ENCODE assay signal across 22 cellular contexts in genomic region chr22:46902998-46903916, GRCh38.
DNase-seq lines count a peak whose midpoint lies in the region; ATAC-seq and TF ChIP-seq lines count a peak whose summit lies in the region.
"Had no signal": no experiment of that assay in that cellular context is flagged by ENCODE, and none has a peak within 500 bp of the region (broad histone marks: within the 10 kb centered on the region; RNA-seq: fewer than 3 reads in every experiment).

No MANE protein-coding gene starts in this region.

- H3K4me1 ChIP-seq in right atrium auricular region (peaks cover 0 to 15% of the 10 kb centered on the region in 2 donors), endodermal cell (ENCODE audit: control insufficient read depth, insufficient read depth, low read length) (peaks cover 9% of the 10 kb centered on the region), mesendoderm (ENCODE audit: control insufficient read depth, low read depth, low read length) (peaks cover 8% of the 10 kb centered on the region), upper lobe of right lung (no peaks in the 10 kb centered on the region)
- H3K4me1 ChIP-seq in naive thymus-derived CD4-positive, alpha-beta T cell (ENCODE audit: control insufficient read depth in 2 of 2, insufficient read depth in 2 of 2, low read length in 2 of 2), result no peaks in the 10 kb centered on the region
- H3K4me1 ChIP-seq: breast epithelium, HAP-1, heart right ventricle, pancreas, right lobe of liver had no signal

- no peak overlapping the region for H2BK120ac ChIP-seq in mesendoderm (ENCODE audit: low read depth, low read length)

- H3K27me3 ChIP-seq in right atrium auricular region (no peaks in the 10 kb centered on the region), endodermal cell (ENCODE audit: control insufficient read depth, insufficient read depth, low read length, poor library complexity, severe bottlenecking) (no peaks in the 10 kb centered on the region), mesendoderm (ENCODE audit: insufficient read depth, low read length, poor library complexity) (no peaks in the 10 kb centered on the region), upper lobe of right lung (no peaks in the 10 kb centered on the region)
- H3K27me3 ChIP-seq in naive thymus-derived CD4-positive, alpha-beta T cell (ENCODE audit: control insufficient read depth in 2 of 2, insufficient read depth in 2 of 2, low read length in 2 of 2), result no peaks in the 10 kb centered on the region
- H3K27me3 ChIP-seq: breast epithelium, heart right ventricle, pancreas, right lobe of liver had no signal

- H3K27ac Mint-ChIP-seq in endodermal cell, result peak overlapping the region; percentile 64
- no peak overlapping the region for H3K27ac Mint-ChIP-seq in naive thymus-derived CD4-positive, alpha-beta T cell

- no peaks in the 10 kb centered on the region for H3K79me2 ChIP-seq in mesendoderm (ENCODE audit: control insufficient read depth, insufficient read depth, low read length)

- no peaks in the 10 kb centered on the region for H3K27me3 Mint-ChIP-seq in endodermal cell (ENCODE audit: insufficient read depth)
- no peaks in the 10 kb centered on the region for H3K27me3 Mint-ChIP-seq in naive thymus-derived CD4-positive, alpha-beta T cell

- no peak overlapping the region for H3K4me3 Mint-ChIP-seq in endodermal cell
- no peak overlapping the region for H3K4me3 Mint-ChIP-seq in naive thymus-derived CD4-positive, alpha-beta T cell

- peaks cover 3% of the 10 kb centered on the region for H3K79me1 ChIP-seq in mesendoderm (ENCODE audit: low read length)

- H3K18ac ChIP-seq in mesendoderm (ENCODE audit: low read length), result peak overlapping the region; percentile 0

- H2BK5ac ChIP-seq in mesendoderm (ENCODE audit: low read length), result no peak overlapping the region

- H3K9ac ChIP-seq in endodermal cell (ENCODE audit: extremely low read depth, low read length, poor library complexity, severe bottlenecking), result no peak overlapping the region
- H3K9ac ChIP-seq in mesendoderm (ENCODE audit: low read length), result no peak overlapping the region

- H3K56ac ChIP-seq in mesendoderm (ENCODE audit: low read length), result no peak overlapping the region

- TF ChIP-seq CTCF in right atrium auricular region (IDR thresholded peaks at IDR 0.05) (no peak), endodermal cell (conservative IDR thresholded peaks at IDR 0.05) (peak; percentile 63), upper lobe of right lung (IDR thresholded peaks at IDR 0.05) (no peak)

- H3K36me3 ChIP-seq in right atrium auricular region (no peaks in the 10 kb centered on the region), endodermal cell (ENCODE audit: control insufficient read depth, insufficient read depth, low read length) (peaks cover 4% of the 10 kb centered on the region), mesendoderm (ENCODE audit: control insufficient read depth, insufficient read depth, low read length) (no peaks in the 10 kb centered on the region), upper lobe of right lung (peaks cover 2% of the 10 kb centered on the region)
- peaks cover 0 to 37% (median 0%) of the 10 kb centered on the region in 3 experiments for H3K36me3 ChIP-seq in naive thymus-derived CD4-positive, alpha-beta T cell (ENCODE audit: control insufficient read depth in 2 of 3, insufficient read depth in 3 of 3, low read length in 3 of 3)
- H3K36me3 ChIP-seq: breast epithelium, HAP-1, pancreas, right lobe of liver had no signal

- DNase-seq in right atrium auricular region (ENCODE audit: low spot score), result peak; percentile 52
- DNase-seq in Right ventricle myocardium superior, result no peak
- peak; percentile 83 for DNase-seq in endodermal cell
- peak; percentile 36 for DNase-seq in mesendoderm
- peak; percentile 60 for DNase-seq in upper lobe of right lung
- no peak for DNase-seq in naive thymus-derived CD4-positive, alpha-beta T cell
- DNase-seq in cortex of kidney (lab: John Stamatoyannopoulos, UW), result no peak
- DNase-seq: activated effector memory CD4-positive, alpha-beta T cell treated with anti-CD3 and anti-CD28 coated beads, Interleukin-2, amount 50 U/mL, for 16 hours; dermis blood vessel endothelial cell; heart right ventricle; MM.1S; NCI-H1436 treated with DMSO at 0.1 percent for 48 hours; NCI-H524 treated with DMSO at 0.1 percent for 48 hours; pancreas; right lobe of liver; RPMI8226 had no signal

- no peak overlapping the region for H3K4me2 ChIP-seq in mesendoderm (ENCODE audit: low read length)

- no peak overlapping the region for H4K8ac ChIP-seq in mesendoderm (ENCODE audit: low read depth, low read length)

- intact Hi-C loops in Right ventricle myocardium superior (cut with DNase I) (no loop called here), upper lobe of right lung (cut with DNase I) (no loop called here)
- intact Hi-C loops in naive thymus-derived CD4-positive, alpha-beta T cell (cut with micrococcal nuclease), result no loop called here

- POLR2A ChIA-PET in naive thymus-derived CD4-positive, alpha-beta T cell (lab: Charles Lee), result no interaction called here

- H4K5ac ChIP-seq in mesendoderm (ENCODE audit: low read length), result no peak overlapping the region

- H3K27ac ChIP-seq in right atrium auricular region (no peak overlapping the region), endodermal cell (ENCODE audit: low read depth, low read length) (no peak overlapping the region), mesendoderm (ENCODE audit: low read depth, low read length) (no peak overlapping the region), upper lobe of right lung (no peak overlapping the region)
- no peak overlapping the region for H3K27ac ChIP-seq in naive thymus-derived CD4-positive, alpha-beta T cell (ENCODE audit: low read depth, low read length)
- H3K27ac ChIP-seq: breast epithelium, C4-2B, heart right ventricle, pancreas, right lobe of liver, SK-N-MC, VCaP had no signal

- WGBS in endodermal cell (ENCODE audit: insufficient coverage in 1 of 2, insufficient read length in 1 of 2), 2 experiments, result 92 to 93% methylated on average over 17 to 29 of the region's 29 CpGs
- WGBS in mesendoderm (ENCODE audit: extremely low coverage, insufficient coverage, low lambda C conversion rate), result no CpG with 5 or more reads among the region's 29 CpGs

- no peak overlapping the region for H2AK5ac ChIP-seq in mesendoderm (ENCODE audit: low read length)

- H3K36me3 Mint-ChIP-seq in endodermal cell (ENCODE audit: low read depth), result peaks cover 13% of the 10 kb centered on the region
- peaks cover 0 to 24% (median 7%) of the 10 kb centered on the region in 5 donors for H3K36me3 Mint-ChIP-seq in naive thymus-derived CD4-positive, alpha-beta T cell

- H2BK15ac ChIP-seq in mesendoderm (replicated peaks; ENCODE audit: low read depth), result no peak overlapping the region

- no peak for ATAC-seq in Right ventricle myocardium superior (ENCODE audit: poor library complexity)
- no peak for ATAC-seq in upper lobe of right lung
- ATAC-seq in HG03108 (IDR thresholded peaks at IDR 0.05; ENCODE audit: unreplicated experiment), result no peak
- no peak for ATAC-seq in naive thymus-derived CD4-positive, alpha-beta T cell
- ATAC-seq: pancreas had no signal

- peaks cover 18% of the 10 kb centered on the region for H3K4me1 Mint-ChIP-seq in endodermal cell
- H3K4me1 Mint-ChIP-seq in naive thymus-derived CD4-positive, alpha-beta T cell, result peaks cover 3 to 23% (median 11%) of the 10 kb centered on the region in 7 donors

- H3K9me3 Mint-ChIP-seq in endodermal cell, result no peaks in the 10 kb centered on the region
- no peaks in the 10 kb centered on the region for H3K9me3 Mint-ChIP-seq in naive thymus-derived CD4-positive, alpha-beta T cell

- CTCF ChIA-PET in naive thymus-derived CD4-positive, alpha-beta T cell (lab: Charles Lee), result no interaction called here

- H3K9me3 ChIP-seq in right atrium auricular region (no peaks in the 10 kb centered on the region), endodermal cell (ENCODE audit: control insufficient read depth, low read length) (no peaks in the 10 kb centered on the region), upper lobe of right lung (no peaks in the 10 kb centered on the region)
- no peaks in the 10 kb centered on the region for H3K9me3 ChIP-seq in naive thymus-derived CD4-positive, alpha-beta T cell (ENCODE audit: control insufficient read depth in 2 of 3, low read length in 3 of 3)
- H3K9me3 ChIP-seq: breast epithelium, HAP-1, heart right ventricle, pancreas, right lobe of liver had no signal

- H3K4me3 ChIP-seq in right atrium auricular region (no peak overlapping the region), endodermal cell (ENCODE audit: low read length) (no peak overlapping the region), mesendoderm (ENCODE audit: low read length) (no peak overlapping the region), upper lobe of right lung (no peak overlapping the region)
- H3K4me3 ChIP-seq in naive thymus-derived CD4-positive, alpha-beta T cell (ENCODE audit: low read length), result no peak overlapping the region
- H3K4me3 ChIP-seq: breast epithelium, HAP-1, heart right ventricle, pancreas, right lobe of liver, SK-N-MC had no signal

- H3K23ac ChIP-seq in mesendoderm (ENCODE audit: low read length), result no peak overlapping the region

- H3K4ac ChIP-seq in mesendoderm (ENCODE audit: low read depth, low read length), result no peak overlapping the region

Comparison
In these comparisons a context has a peak if more than half of its experiments do, and no peak if none do; other contexts are left out.
1. DNase-seq: peak in right atrium auricular region (single experiment), endodermal cell (single experiment), mesendoderm (single experiment) and upper lobe of right lung (single experiment); none in Right ventricle myocardium superior (single experiment), naive thymus-derived CD4-positive, alpha-beta T cell (0 of 9) and cortex of kidney (single experiment).